In genomic region chr6:136567688-136568087, GRCh38 we compare ENCODE assay signal across 21 cellular contexts. TPM values are rescaled to one million over a fixed set of nuclear protein-coding genes. Genes with fewer than 3 reads are reported as not detected.
DNase-seq lines count a peak whose midpoint lies in the region; ATAC-seq and TF ChIP-seq lines count a peak whose summit lies in the region.
"Had no signal": no experiment of that assay in that cellular context is flagged by ENCODE, and none has a peak within 500 bp of the region (broad histone marks: within the 10 kb centered on the region; RNA-seq: fewer than 3 reads in every experiment).

No MANE protein-coding gene starts in this region.

- H3K23ac ChIP-seq in IMR-90 (ENCODE audit: low read depth, low read length) (no peak overlapping the region), mesendoderm (ENCODE audit: low read length) (no peak overlapping the region)

- H3K4ac ChIP-seq in IMR-90 (ENCODE audit: low read depth, low read length) (no peak overlapping the region), mesendoderm (ENCODE audit: low read depth, low read length) (peak overlapping the region; percentile 55)

- POLR2A ChIA-PET in IMR-90 (lab: Charles Lee; ENCODE audit: unreplicated experiment): no interaction called here

- H3K27me3 ChIP-seq in IMR-90 (ENCODE audit: control insufficient read depth, insufficient read depth, low read length) (no peaks in the 10 kb centered on the region), mesendoderm (ENCODE audit: insufficient read depth, low read length, poor library complexity) (no peaks in the 10 kb centered on the region), stomach (no peaks in the 10 kb centered on the region), breast epithelium (no peaks in the 10 kb centered on the region)
- H3K27me3 ChIP-seq: BLaER1, SJCRH30 had no signal

- BruUV-seq in IMR-90 (replicated peaks; lab: Mats Ljungman, UMichigan): no TSS peak

- H4K5ac ChIP-seq in IMR-90 (ENCODE audit: low read depth, low read length): no peak overlapping the region
- H4K5ac ChIP-seq in mesendoderm (ENCODE audit: low read length): no peak overlapping the region

- in situ Hi-C loops in IMR-90 (cut with MboI; ENCODE audit: low sequenced_read_pairs): no loop called here

- H3K36me3 Mint-ChIP-seq in activated T-helper 17 cell treated with anti-CD3 and anti-CD28 coated beads, Interleukin-2, amount 50 U/mL, for 72 hours (ENCODE audit: low read depth): peaks cover 91% of the 10 kb centered on the region

- no CpG with 5 or more reads among the region's 4 CpGs for whole genome bisulfite sequencing in IMR-90 (ENCODE audit: extremely low coverage in 2 of 2, insufficient read length in 1 of 2), 2 experiments
- no CpG with 5 or more reads among the region's 4 CpGs for WGBS in mesendoderm (ENCODE audit: extremely low coverage, insufficient coverage, low lambda C conversion rate)
- 76 to 81% (median 78%) methylated on average over 4 of the region's 4 CpGs for WGBS in stomach, 5 donors

- no peak overlapping the region for H3K4me2 ChIP-seq in IMR-90 (ENCODE audit: low read depth, low read length)
- no peak overlapping the region for H3K4me2 ChIP-seq in mesendoderm (ENCODE audit: low read length)
- H3K4me2 ChIP-seq: GM23338 had no signal

- TF ChIP-seq EP300 in stomach (IDR thresholded peaks at IDR 0.05): no peak

- DNase-seq in IMR-90: peak; percentile 33
- no peak for DNase-seq in mesendoderm
- no peak for DNase-seq in stomach
- no peak for DNase-seq in SIG-M5 (lab: John Stamatoyannopoulos, UW)
- no peak for DNase-seq in breast epithelium (ENCODE audit: low spot score in 2 of 2)
- DNase-seq: CD4-positive, alpha-beta T cell; DMS53; GDM1; NCI-H1105; NCI-H146; NCI-H2029; NCI-H2227 treated with DMSO at 0.1 percent for 48 hours; NCI-H510A; NCI-H748 treated with DMSO at 0.1 percent for 48 hours; SJCRH30 had no signal

- H3K4me1 ChIP-seq in IMR-90 (ENCODE audit: control insufficient read depth, insufficient read depth, low read length): peaks cover 5% of the 10 kb centered on the region; the same call in 1 of the 2 replicates
- no peaks in the 10 kb centered on the region for H3K4me1 ChIP-seq in mesendoderm (ENCODE audit: control insufficient read depth, low read depth, low read length)
- peaks cover 11 to 53% (median 23%) of the 10 kb centered on the region in 4 donors for H3K4me1 ChIP-seq in stomach
- no peaks in the 10 kb centered on the region for H3K4me1 ChIP-seq in breast epithelium
- H3K4me1 ChIP-seq: HAP-1, SJCRH30 had no signal

- peak overlapping the region; percentile 64; the same call in 1 of the 2 replicates for H2AK5ac ChIP-seq in IMR-90 (ENCODE audit: low read depth, low read length)
- H2AK5ac ChIP-seq in mesendoderm (ENCODE audit: low read length): no peak overlapping the region

- H3K4me3 Mint-ChIP-seq in activated T-helper 17 cell treated with anti-CD3 and anti-CD28 coated beads, Interleukin-2, amount 50 U/mL, for 72 hours: no peak overlapping the region
- H3K4me3 Mint-ChIP-seq: CD4-positive, alpha-beta T cell; GM23338 had no signal

- no peak overlapping the region for H2BK120ac ChIP-seq in IMR-90 (ENCODE audit: low read depth, low read length)
- no peak overlapping the region for H2BK120ac ChIP-seq in mesendoderm (ENCODE audit: low read depth, low read length)

- H3K18ac ChIP-seq in IMR-90 (ENCODE audit: low read depth, low read length) (no peak overlapping the region), mesendoderm (ENCODE audit: low read length) (no peak overlapping the region)

- H3K4me3 ChIP-seq in IMR-90 (ENCODE audit: insufficient read depth, low read depth, low read length): no peak overlapping the region
- H3K4me3 ChIP-seq in mesendoderm (ENCODE audit: low read length): no peak overlapping the region
- H3K4me3 ChIP-seq in stomach: no peak overlapping the region
- no peak overlapping the region for H3K4me3 ChIP-seq in breast epithelium
- H3K4me3 ChIP-seq: BLaER1, GM23338, HAP-1, SJCRH30 had no signal

- no peak overlapping the region for H2BK15ac ChIP-seq in IMR-90 (ENCODE audit: low read depth, low read length)
- H2BK15ac ChIP-seq in mesendoderm (replicated peaks; ENCODE audit: low read depth): no peak overlapping the region

- no peak overlapping the region for H2BK20ac ChIP-seq in IMR-90 (ENCODE audit: low read depth, low read length)

- H3K4me1 Mint-ChIP-seq in activated T-helper 17 cell treated with anti-CD3 and anti-CD28 coated beads, Interleukin-2, amount 50 U/mL, for 72 hours: peaks cover 15% of the 10 kb centered on the region
- H3K4me1 Mint-ChIP-seq: GM23338 had no signal

- H3K9ac ChIP-seq in IMR-90 (ENCODE audit: low read depth, low read length) (no peak overlapping the region), mesendoderm (ENCODE audit: low read length) (no peak overlapping the region)
- H3K9ac ChIP-seq: BLaER1 had no signal

- H3K9me1 ChIP-seq in IMR-90 (ENCODE audit: insufficient read depth, low read length): peaks cover 6% of the 10 kb centered on the region

- dilution Hi-C loops in IMR-90 (cut with HindIII; ENCODE audit: low sequenced_read_pairs, unreplicated experiment): no loop called here

- H3K36me3 ChIP-seq in IMR-90 (ENCODE audit: control insufficient read depth, insufficient read depth, low read length) (peaks cover 8% of the 10 kb centered on the region), mesendoderm (ENCODE audit: control insufficient read depth, insufficient read depth, low read length) (no peaks in the 10 kb centered on the region), stomach (peaks cover 0 to 50% (median 34%) of the 10 kb centered on the region in 4 donors), breast epithelium (no peaks in the 10 kb centered on the region)
- H3K36me3 ChIP-seq: HAP-1 had no signal

- H3K27ac Mint-ChIP-seq in activated T-helper 17 cell treated with anti-CD3 and anti-CD28 coated beads, Interleukin-2, amount 50 U/mL, for 72 hours: peak overlapping the region; percentile 13
- H3K27ac Mint-ChIP-seq: CD4-positive, alpha-beta T cell; GM23338 had no signal

- H2BK5ac ChIP-seq in IMR-90 (ENCODE audit: low read depth, low read length, poor library complexity, severe bottlenecking) (no peak overlapping the region), mesendoderm (ENCODE audit: low read length) (no peak overlapping the region)

- TF ChIP-seq POLR2A in IMR-90 (IDR thresholded peaks at IDR 0.05; ENCODE audit: low read depth, low read length): no peak
- no peak for TF ChIP-seq POLR2A in stomach (IDR thresholded peaks at IDR 0.05)
- TF ChIP-seq POLR2A in breast epithelium (IDR thresholded peaks at IDR 0.05): no peak

- H3K9me3 Mint-ChIP-seq in activated T-helper 17 cell treated with anti-CD3 and anti-CD28 coated beads, Interleukin-2, amount 50 U/mL, for 72 hours: no peaks in the 10 kb centered on the region

- H4K8ac ChIP-seq in IMR-90 (ENCODE audit: low read depth in 2 of 2, low read length in 2 of 2) (no peak overlapping the region), mesendoderm (ENCODE audit: low read depth, low read length) (no peak overlapping the region)

- no peak overlapping the region for H3K14ac ChIP-seq in IMR-90 (replicated peaks; ENCODE audit: low read depth, low read length)

- ATAC-seq in IMR-90 (ENCODE audit: low read depth): peak; percentile 69
- ATAC-seq in activated T-helper 17 cell treated with anti-CD3 and anti-CD28 coated beads, Interleukin-2, amount 50 U/mL, for 72 hours (replicated peaks): no peak
- ATAC-seq in HG02623 (IDR thresholded peaks at IDR 0.05; ENCODE audit: unreplicated experiment): no peak
- no peak for ATAC-seq in esophagus mucosa
- ATAC-seq: GM23338 had no signal

- H3K27ac ChIP-seq in IMR-90 (ENCODE audit: insufficient read depth, low read length) (no peak overlapping the region), mesendoderm (ENCODE audit: low read depth, low read length) (no peak overlapping the region), stomach (peak overlapping the region in 4 of 5 donors; percentile 21 to 82 (median 26)), breast epithelium (no peak overlapping the region)
- H3K27ac ChIP-seq: BLaER1, SJCRH30 had no signal

- CTCF ChIA-PET in IMR-90 (lab: Yijun Ruan, JAX): interaction anchor here (1.4 kb wide), 1 partner anchor 17 kb away, joined by 3 read pairs; the partner anchor contains the start of gene MAP7

- no peak overlapping the region for H4K91ac ChIP-seq in IMR-90 (ENCODE audit: insufficient read depth, low read depth, low read length)

- no peak overlapping the region for H2AFZ ChIP-seq in IMR-90 (replicated peaks; ENCODE audit: low read length, poor library complexity)
- H2AFZ ChIP-seq: GM23338 had no signal

- TF ChIP-seq CTCF in IMR-90 (conservative IDR thresholded peaks at IDR 0.05; ENCODE audit: low read depth, low read length): no peak
- TF ChIP-seq CTCF in stomach (IDR thresholded peaks at IDR 0.05): no peak
- TF ChIP-seq CTCF in breast epithelium (IDR thresholded peaks at IDR 0.05): no peak

- H3K56ac ChIP-seq in IMR-90 (ENCODE audit: extremely low read depth, insufficient read depth, low read length) (no peak overlapping the region), mesendoderm (ENCODE audit: low read length) (no peak overlapping the region)

- no peak for TF ChIP-seq RAD21 in IMR-90 (IDR thresholded peaks at IDR 0.05; ENCODE audit: low read length)

- H3K79me2 ChIP-seq in mesendoderm (ENCODE audit: control insufficient read depth, insufficient read depth, low read length): no peaks in the 10 kb centered on the region

- no peaks in the 10 kb centered on the region for H3K27me3 Mint-ChIP-seq in activated T-helper 17 cell treated with anti-CD3 and anti-CD28 coated beads, Interleukin-2, amount 50 U/mL, for 72 hours
- H3K27me3 Mint-ChIP-seq: CD4-positive, alpha-beta T cell had no signal

- H3K79me1 ChIP-seq in IMR-90 (ENCODE audit: low read depth in 1 of 2, low read length in 2 of 2) (peaks cover 3 to 17% of the 10 kb centered on the region in 2 experiments; a peak in 2 of 4 replicates), mesendoderm (ENCODE audit: low read length) (no peaks in the 10 kb centered on the region)

- peaks cover 2% of the 10 kb centered on the region; the same call in 1 of the 2 replicates for H3K9me3 ChIP-seq in IMR-90 (ENCODE audit: control insufficient read depth, insufficient read depth, low read length)
- H3K9me3 ChIP-seq in stomach: peaks cover 0 to 12% (median 6%) of the 10 kb centered on the region in 4 donors
- H3K9me3 ChIP-seq in breast epithelium: peaks cover 6 to 9% of the 10 kb centered on the region in 2 donors
- H3K9me3 ChIP-seq: SJCRH30 had no signal

- intact Hi-C loops in IMR-90 (cut with micrococcal nuclease): no loop called here
- intact Hi-C loops in stomach (cut with DNase I; ENCODE audit: low total_unique reads): no loop called here
- intact Hi-C loops in breast epithelium (cut with DNase I; ENCODE audit: low total_unique reads): no loop called here

- no peaks in the 10 kb centered on the region; the same call in 1 of the 2 replicates for H4K20me1 ChIP-seq in IMR-90 (ENCODE audit: insufficient read depth, low read length)
- H4K20me1 ChIP-seq: BLaER1 had no signal

- no peak overlapping the region for H2AK9ac ChIP-seq in IMR-90 (replicated peaks; ENCODE audit: low read depth, low read length, poor library complexity)

RNA-seq across cellular contexts. Expression of gene MAP7, which starts 17.5 kb away (rescaled TPM):
- total RNA-seq in IMR-90 (2012; rRNA removed): 0.28 and 0.36 TPM in 2 replicates
- 0.19 TPM in 2 replicates for polyA plus RNA-seq in IMR-90 (2012; rRNA removed)
- polyA plus RNA-seq in IMR-90 (2012; cell fraction: cytosol; rRNA removed): 0.18 and 0.22 TPM in 2 replicates
- polyA plus RNA-seq in IMR-90 (2012; cell fraction: nucleus; rRNA removed; ENCODE audit: low replicate concordance): 0.24 and 0.40 TPM in 2 replicates
- total RNA-seq in activated T-helper 17 cell treated with anti-CD3 and anti-CD28 coated beads, Interleukin-2, amount 50 U/mL, for 72 hours: 1 to 10 TPM in 1 of 2 donors, under 1 TPM in 1; 0.76 to 1.2 TPM
- 33.0 TPM for polyA plus RNA-seq in mesendoderm (2013, experiment 1 of 2)
- polyA plus RNA-seq in mesendoderm (2013, experiment 2 of 2): 32.5 TPM
- 10 to 100 TPM in 3 of 5 donors, 1 to 10 TPM in 2; 2.3 to 28.3 (median 14.5) TPM for total RNA-seq in stomach
- 10 to 100 TPM in 1 of 3 donors, 1 to 10 TPM in 2; 7.6 to 11.6 (median 7.8) TPM for polyA plus RNA-seq in stomach
- total RNA-seq in breast epithelium: 10 to 100 TPM; 14.2 to 42.4 (median 16.4) TPM
- total RNA-seq in esophagus mucosa: 29.9 TPM

Comparison
In these comparisons a context has a peak if more than half of its experiments do, and no peak if none do; other contexts are left out.
1. H3K27ac ChIP-seq: peak in stomach (4 of 5); none in IMR-90 (single experiment), mesendoderm (single experiment) and breast epithelium (0 of 2).